ENCODE assay signal across 8 cellular contexts in the genomic region with DNA sequence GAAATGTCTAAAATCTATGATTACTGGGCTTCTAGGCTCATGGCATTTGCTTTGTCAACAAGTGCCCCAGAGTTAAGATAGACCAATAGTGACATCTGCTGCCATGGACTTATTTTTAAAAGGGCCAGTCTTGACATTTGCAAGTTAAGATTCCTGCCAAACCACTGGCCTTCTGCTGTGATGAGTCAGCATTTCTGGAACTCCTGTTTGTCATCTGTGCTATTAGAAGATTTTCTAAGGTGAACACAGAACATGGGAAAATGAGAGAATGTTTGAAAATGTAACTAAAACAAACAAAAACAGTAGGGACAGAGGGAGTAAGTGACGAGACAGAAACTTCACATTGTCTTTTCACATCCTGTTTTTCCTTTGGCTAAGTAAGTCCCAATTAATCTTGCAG.
DNase-seq lines count a peak whose midpoint lies in the region; ATAC-seq and TF ChIP-seq lines count a peak whose summit lies in the region.

No MANE protein-coding gene starts in this region.

- WGBS in spleen, 5 donors: 11 to 38% (median 16%) methylated on average over 1 of the region's 1 CpG

- peaks cover 0 to 10% (median 5%) of the 10 kb centered on the region in 8 donors for H3K9me3 ChIP-seq in spleen

- intact Hi-C loops in Calu3 (cut with micrococcal nuclease; ENCODE audit: unreplicated experiment): no loop called here
- intact Hi-C loops in sciatic nerve (cut with DNase I): no loop called here
- intact Hi-C loops in spleen (cut with DNase I; ENCODE audit: low total_unique reads): no loop called here

- DNase-seq in Calu3 (peak; percentile 21), globus pallidus (ENCODE audit: low spot score) (peak; percentile 47), sciatic nerve (ENCODE audit: low spot score) (peak; percentile 54), spleen (no peak), NCI-H1105 treated with DMSO at 0.1 percent for 48 hours (lab: John Stamatoyannopoulos, UW) (no peak)

- ATAC-seq in GM19043 (IDR thresholded peaks at IDR 0.05; ENCODE audit: low read depth, unreplicated experiment) (peak; percentile 81), HG03432 (IDR thresholded peaks at IDR 0.05; ENCODE audit: unreplicated experiment) (peak; percentile 87), sciatic nerve (peak; percentile 87)

- H3K36me3 Mint-ChIP-seq in Calu3 (ENCODE audit: insufficient read depth, unreplicated experiment): no peaks in the 10 kb centered on the region

- no TSS peak for BruUV-seq in Calu3 (replicated peaks; lab: Mats Ljungman, UMichigan)

- H3K27me3 ChIP-seq in spleen (replicated peaks in 1 of 7): no peaks in the 10 kb centered on the region

- no peak for TF ChIP-seq POLR2A in spleen (IDR thresholded peaks at IDR 0.05)

- H3K27ac Mint-ChIP-seq in Calu3 (ENCODE audit: unreplicated experiment): no peak overlapping the region

- no peaks in the 10 kb centered on the region for H3K9me3 Mint-ChIP-seq in Calu3 (ENCODE audit: low read depth, unreplicated experiment)

- H3K4me3 Mint-ChIP-seq in Calu3 (ENCODE audit: low read depth, unreplicated experiment): no peak overlapping the region

- peaks cover 0 to 10% (median 0%) of the 10 kb centered on the region in 6 donors for H3K4me1 ChIP-seq in spleen

- H3K27ac ChIP-seq in VCaP (no peak overlapping the region), spleen (no peak overlapping the region)

- no peaks in the 10 kb centered on the region for H3K27me3 Mint-ChIP-seq in Calu3 (ENCODE audit: unreplicated experiment)

- TF ChIP-seq CTCF in Calu3 (IDR thresholded peaks at IDR 0.05; ENCODE audit: unreplicated experiment) (no peak), VCaP (conservative IDR thresholded peaks at IDR 0.05) (peak; percentile 26), spleen (IDR thresholded peaks at IDR 0.05 in 8 of 11, conservative IDR thresholded peaks at IDR 0.05 in 3 of 11) (peak in 4 of 11 experiments; percentile 5 to 22 (median 14))

- no peaks in the 10 kb centered on the region for H3K36me3 ChIP-seq in spleen

- CTCF ChIA-PET in Calu3 (lab: Charles Lee): no interaction called here

- H3K4me1 Mint-ChIP-seq in Calu3 (ENCODE audit: low read depth, unreplicated experiment): no peaks in the 10 kb centered on the region

- H3K4me3 ChIP-seq in spleen: no peak overlapping the region

Comparison
In these comparisons a context has a peak if more than half of its experiments do, and no peak if none do; other contexts are left out.
1. DNase-seq: peak in Calu3 (single experiment), globus pallidus (single experiment) and sciatic nerve (single experiment); none in spleen (single experiment) and NCI-H1105 treated with DMSO at 0.1 percent for 48 hours (single experiment).
2. Peak in every context shown above with its lines, with median percentiles within 50 percentile points of each other: ATAC-seq.